In genomic region chr7:98399462-98399861, GRCh38 we compare ENCODE assay signal across 8 cellular contexts. TPM values are rescaled to one million over a fixed set of nuclear protein-coding genes. Genes with fewer than 3 reads are reported as not detected.
DNase-seq lines count a peak whose midpoint lies in the region; ATAC-seq and TF ChIP-seq lines count a peak whose summit lies in the region.

No MANE protein-coding gene starts in this region.

- CTCF ChIA-PET in activated CD4-positive, alpha-beta T cell treated with anti-CD3 and anti-CD28 coated beads, Interleukin-2, amount 10 ng/mL, durations not matched to agents 7 days and 5 days (lab: Charles Lee) = interaction anchor here (0.6 kb wide), 1 partner anchor 21 kb away, joined by 3 read pairs; no protein-coding TSS in a partner anchor
- CTCF ChIA-PET in activated B cell treated with CpG ODN at 0.5 μM for 24 hours (lab: Charles Lee) = no interaction called here

- H3K4me1 Mint-ChIP-seq in activated CD4-positive, alpha-beta T cell treated with anti-CD3 and anti-CD28 coated beads, Interleukin-2, amount 10 ng/mL, durations not matched to agents 7 days and 5 days = peaks cover 4% of the 10 kb centered on the region
- H3K4me1 Mint-ChIP-seq in activated B cell treated with CpG ODN at 0.5 μM for 24 hours = peaks cover 23% of the 10 kb centered on the region
- peaks cover 21% of the 10 kb centered on the region for H3K4me1 Mint-ChIP-seq in stimulated activated memory B cell treated with anti-CD40 and anti-IgM and Interleukin-4, amounts not matched to agents 10 μg/mL and 1 μg/mL and 100 μg/mL, for 72 hours

- intact Hi-C loops in activated B cell treated with CpG ODN at 0.5 μM for 24 hours (cut with micrococcal nuclease) = no loop called here

- H3K9me3 Mint-ChIP-seq in activated CD4-positive, alpha-beta T cell treated with anti-CD3 and anti-CD28 coated beads, Interleukin-2, amount 10 ng/mL, durations not matched to agents 7 days and 5 days = no peaks in the 10 kb centered on the region
- no peaks in the 10 kb centered on the region for H3K9me3 Mint-ChIP-seq in activated B cell treated with CpG ODN at 0.5 μM for 24 hours
- no peaks in the 10 kb centered on the region for H3K9me3 Mint-ChIP-seq in stimulated activated memory B cell treated with anti-CD40 and anti-IgM and Interleukin-4, amounts not matched to agents 10 μg/mL and 1 μg/mL and 100 μg/mL, for 72 hours

- ATAC-seq in activated B cell treated with CpG ODN at 0.5 μM for 24 hours (ENCODE audit: low read depth) = no peak
- no peak for ATAC-seq in stimulated activated memory B cell treated with anti-CD40 and anti-IgM and Interleukin-4, amounts not matched to agents 10 μg/mL and 1 μg/mL and 100 μg/mL, for 72 hours
- ATAC-seq in HG02970 (IDR thresholded peaks at IDR 0.05; ENCODE audit: low FRiP score, unreplicated experiment) = no peak

- POLR2A ChIA-PET in activated CD4-positive, alpha-beta T cell treated with anti-CD3 and anti-CD28 coated beads, Interleukin-2, amount 10 ng/mL, durations not matched to agents 7 days and 5 days (lab: Charles Lee) = no interaction called here
- POLR2A ChIA-PET in activated B cell treated with CpG ODN at 0.5 μM for 24 hours (lab: Charles Lee) = interaction anchor here (2.4 kb wide), 1 partner anchor 197 kb away, joined by 7 read pairs; no protein-coding TSS in a partner anchor

- H3K36me3 ChIP-seq in iPS-18a (ENCODE audit: control insufficient read depth, low read depth, low read length) = no peaks in the 10 kb centered on the region

- H3K4me3 ChIP-seq in iPS-18a (ENCODE audit: low read length) = peak overlapping the region; percentile 56

- no peak for DNase-seq in activated CD4-positive, alpha-beta T cell treated with anti-CD3 and anti-CD28 coated beads, Interleukin-2, amount 10 ng/mL, durations not matched to agents 7 days and 5 days
- no peak for DNase-seq in activated CD4-positive, alpha-beta T cell treated with anti-CD3 and anti-CD28 coated beads, Interleukin-2, amount 50 U/mL, for 4 hours
- DNase-seq in activated B cell treated with CpG ODN at 0.5 μM for 24 hours (no peak), LoVo (ENCODE audit: low spot score) (no peak), 8988T (no peak)

- H3K4me1 ChIP-seq in iPS-18a (ENCODE audit: control insufficient read depth, low read depth, low read length) = peaks cover 20% of the 10 kb centered on the region

- no peak overlapping the region for H3K27ac Mint-ChIP-seq in activated CD4-positive, alpha-beta T cell treated with anti-CD3 and anti-CD28 coated beads, Interleukin-2, amount 10 ng/mL, durations not matched to agents 7 days and 5 days
- peak overlapping the region; percentile 35 for H3K27ac Mint-ChIP-seq in activated B cell treated with CpG ODN at 0.5 μM for 24 hours
- H3K27ac Mint-ChIP-seq in stimulated activated memory B cell treated with anti-CD40 and anti-IgM and Interleukin-4, amounts not matched to agents 10 μg/mL and 1 μg/mL and 100 μg/mL, for 72 hours = no peak overlapping the region

- H3K27me3 ChIP-seq in iPS-18a (ENCODE audit: control insufficient read depth, insufficient read depth, low read length) = no peaks in the 10 kb centered on the region

- peak overlapping the region; percentile 41 for H3K9ac ChIP-seq in iPS-18a (ENCODE audit: low read length)

- no peak overlapping the region for H3K27ac ChIP-seq in iPS-18a (ENCODE audit: low read length)

- no peak for TF ChIP-seq CTCF in activated B cell treated with CpG ODN at 0.5 μM for 24 hours (IDR thresholded peaks at IDR 0.05)

- H3K27me3 Mint-ChIP-seq in activated CD4-positive, alpha-beta T cell treated with anti-CD3 and anti-CD28 coated beads, Interleukin-2, amount 10 ng/mL, durations not matched to agents 7 days and 5 days = peaks cover 27% of the 10 kb centered on the region
- peaks cover 16% of the 10 kb centered on the region for H3K27me3 Mint-ChIP-seq in activated B cell treated with CpG ODN at 0.5 μM for 24 hours
- H3K27me3 Mint-ChIP-seq in stimulated activated memory B cell treated with anti-CD40 and anti-IgM and Interleukin-4, amounts not matched to agents 10 μg/mL and 1 μg/mL and 100 μg/mL, for 72 hours = peaks cover 78% of the 10 kb centered on the region

- H3K4me3 Mint-ChIP-seq in activated CD4-positive, alpha-beta T cell treated with anti-CD3 and anti-CD28 coated beads, Interleukin-2, amount 10 ng/mL, durations not matched to agents 7 days and 5 days = peak overlapping the region; percentile 12
- H3K4me3 Mint-ChIP-seq in activated B cell treated with CpG ODN at 0.5 μM for 24 hours = peak overlapping the region; percentile 76
- H3K4me3 Mint-ChIP-seq in stimulated activated memory B cell treated with anti-CD40 and anti-IgM and Interleukin-4, amounts not matched to agents 10 μg/mL and 1 μg/mL and 100 μg/mL, for 72 hours = peak overlapping the region; percentile 51

- no peaks in the 10 kb centered on the region for H3K36me3 Mint-ChIP-seq in activated CD4-positive, alpha-beta T cell treated with anti-CD3 and anti-CD28 coated beads, Interleukin-2, amount 10 ng/mL, durations not matched to agents 7 days and 5 days (ENCODE audit: low read depth)
- no peaks in the 10 kb centered on the region for H3K36me3 Mint-ChIP-seq in activated B cell treated with CpG ODN at 0.5 μM for 24 hours (ENCODE audit: low read depth)
- no peaks in the 10 kb centered on the region for H3K36me3 Mint-ChIP-seq in stimulated activated memory B cell treated with anti-CD40 and anti-IgM and Interleukin-4, amounts not matched to agents 10 μg/mL and 1 μg/mL and 100 μg/mL, for 72 hours

- no peaks in the 10 kb centered on the region for H3K9me3 ChIP-seq in iPS-18a (ENCODE audit: control insufficient read depth, low read depth, low read length)

RNA-seq across cellular contexts. Expression of gene BAIAP2L1, which starts 1.4 kb away (rescaled TPM):
- under 1 TPM; 0.40 to 0.42 TPM for total RNA-seq in activated CD4-positive, alpha-beta T cell treated with anti-CD3 and anti-CD28 coated beads, Interleukin-2, amount 10 ng/mL, durations not matched to agents 7 days and 5 days
- 8.1 and 10.4 TPM in 2 replicates for total RNA-seq in activated B cell treated with CpG ODN at 0.5 μM for 24 hours

Comparison
In these comparisons a context has a peak if more than half of its experiments do, and no peak if none do; other contexts are left out.
1. H3K4me3 Mint-ChIP-seq: peak in every context shown above with its lines; median percentile 76 in activated B cell treated with CpG ODN at 0.5 μM for 24 hours; 51 in stimulated activated memory B cell treated with anti-CD40 and anti-IgM and Interleukin-4, amounts not matched to agents 10 μg/mL and 1 μg/mL and 100 μg/mL, for 72 hours; 12 in activated CD4-positive, alpha-beta T cell treated with anti-CD3 and anti-CD28 coated beads, Interleukin-2, amount 10 ng/mL, durations not matched to agents 7 days and 5 days.